Comparison of ENCODE assay signal across 5 cellular contexts in genomic region chr17:36229644-36230043, GRCh38. TPM values are rescaled to one million over a fixed set of nuclear protein-coding genes. Genes with fewer than 3 reads are reported as not detected.
"Had no signal": no experiment of that assay in that cellular context is flagged by ENCODE, and none has a peak within 500 bp of the region (broad histone marks: within the 10 kb centered on the region; RNA-seq: fewer than 3 reads in every experiment).

No MANE protein-coding gene starts in this region.

RNA-seq across cellular contexts. Expression of gene CCL4L2, which starts 18.8 kb away (rescaled TPM):
- total RNA-seq: cardiac muscle cell, left ventricle myocardium inferior, SJSA1 had no signal
- polyA plus RNA-seq: keratinocyte had no signal

RNA-seq across cellular contexts. Expression of gene CCL3L1, which starts 33.1 kb away (rescaled TPM):
- total RNA-seq: cardiac muscle cell, left ventricle myocardium inferior, SJSA1 had no signal
- polyA plus RNA-seq: keratinocyte had no signal

RNA-seq across cellular contexts. Expression of gene TBC1D3I, which starts 34.7 kb away (rescaled TPM):
- total RNA-seq: cardiac muscle cell, left ventricle myocardium inferior, SJSA1 had no signal
- polyA plus RNA-seq: cardiac muscle cell, heart left ventricle, keratinocyte had no signal
